Comparison of ENCODE assay signal across 28 cellular contexts in the genomic region with DNA sequence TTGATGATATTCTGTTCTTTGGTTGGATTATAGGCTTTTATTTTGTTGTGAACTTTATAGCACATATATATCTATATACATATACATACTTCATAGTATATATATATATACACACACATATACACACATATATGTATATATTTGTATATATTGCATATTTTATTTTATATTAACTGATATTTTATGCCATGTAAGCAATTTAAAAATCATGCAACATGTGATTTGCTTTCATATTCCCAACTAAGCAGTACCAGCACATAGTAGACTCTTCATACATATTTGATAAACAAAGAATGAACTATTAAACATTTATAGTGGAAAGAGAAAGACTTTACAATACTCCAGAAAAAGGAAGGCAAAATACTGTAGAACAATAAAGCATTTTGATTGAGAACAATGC.
"Had no signal": no experiment of that assay in that cellular context is flagged by ENCODE, and none has a peak within 500 bp of the region (broad histone marks: within the 10 kb centered on the region; RNA-seq: fewer than 3 reads in every experiment).

No MANE protein-coding gene starts in this region.

- H3K9me3 ChIP-seq: ovary, psoas muscle, spleen, suprapubic skin, testis, tibial artery, transverse colon, upper lobe of right lung, uterus had no signal

- H3K9ac ChIP-seq: neural progenitor cell, parathyroid adenoma had no signal

- H3K4me1 ChIP-seq: parathyroid adenoma, psoas muscle, spleen, suprapubic skin, testis, tibial artery, transverse colon, upper lobe of right lung, uterus had no signal

- H3K36me3 ChIP-seq: neural progenitor cell, ovary, spleen, suprapubic skin, tibial artery, transverse colon, upper lobe of right lung, uterus had no signal

- H3K27me3 ChIP-seq: neural progenitor cell, ovary, spleen, suprapubic skin, testis, tibial artery, transverse colon, upper lobe of right lung, uterus had no signal

- ATAC-seq: natural killer cell; psoas muscle; right cardiac atrium; sciatic nerve; stimulated activated memory B cell treated with anti-CD40 and anti-IgM and Interleukin-4, amounts not matched to agents 10 μg/mL and 1 μg/mL and 100 μg/mL, for 72 hours; stimulated activated naive CD8-positive, alpha-beta T cell treated with anti-CD3 and anti-CD28 coated beads, Interleukin-15, amount 100 ng/mL, for 72 hours; stimulated activated naive CD8-positive, alpha-beta T cell treated with anti-CD3 and anti-CD28 coated beads, Interleukin-15, Interleukin-2, amounts not matched to agents 100 U/mL and 50 U/mL, for 24 hours; upper lobe of right lung had no signal

- H3K4me3 ChIP-seq: neural progenitor cell, ovary, psoas muscle, skin epidermis, smooth muscle cell, spleen, suprapubic skin, testis, tibial artery, transverse colon, upper lobe of right lung, uterus had no signal

- H2AFZ ChIP-seq: neural progenitor cell, parathyroid adenoma had no signal

- H3K27ac ChIP-seq: neural progenitor cell, ovary, parathyroid adenoma, psoas muscle, spleen, suprapubic skin, testis, tibial artery, transverse colon, upper lobe of right lung, uterus had no signal

- H3K4me2 ChIP-seq: neural progenitor cell, smooth muscle cell had no signal

- DNase-seq: natural killer cell; occipital lobe; ovary; posterior cingulate gyrus; psoas muscle; right cardiac atrium; spleen; stimulated activated CD4-positive, alpha-beta T cell treated with anti-CD3 and anti-CD28 coated beads, Interleukin-12 subunit alpha, Interleukin-12 subunit beta, amount 100 ng/mL, for 4 hours; stimulated activated CD4-positive, alpha-beta T cell treated with anti-CD3 and anti-CD28 coated beads, Interleukin-1b, Interleukin-23, amount 100 ng/mL, for 48 hours; stimulated activated CD4-positive, alpha-beta T cell treated with anti-CD3 and anti-CD28 coated beads, Interleukin-4, amount 100 ng/mL, for 1 hour; stimulated activated CD4-positive, alpha-beta T cell treated with anti-CD3 and anti-CD28 coated beads, Interleukin-4, amount 100 ng/mL, for 4 hours; stimulated activated CD8-positive, alpha-beta memory T cell treated with anti-CD3 and anti-CD28 coated beads, Interleukin-4, amount 100 ng/mL, for 48 hours; stimulated activated naive CD4-positive, alpha-beta T cell; stimulated activated naive CD8-positive, alpha-beta T cell treated with anti-CD3 and anti-CD28 coated beads, Interleukin-15, amount 100 ng/mL, for 72 hours; stimulated activated naive CD8-positive, alpha-beta T cell treated with anti-CD3 and anti-CD28 coated beads, Interleukin-15, Interleukin-2, amounts not matched to agents 100 U/mL and 50 U/mL, for 24 hours; substantia nigra; testis; tibial artery; transverse colon; upper lobe of right lung; uterus had no signal

- H3K79me2 ChIP-seq: parathyroid adenoma had no signal
